1 cellular context compared by ENCODE assay signal in genomic region chr16:72434159-72434558, GRCh38.
TF ChIP-seq lines count a peak whose summit lies in the region.

No MANE protein-coding gene starts in this region.

TF ChIP-seq in H1, 55 proteins besides CTCF, POLR2A, EP300 and RAD21 (continued from another document):
- TF ChIP-seq PHF8 (conservative IDR thresholded peaks at IDR 0.05; ENCODE audit: low read depth, low read length) (no peak), MAX (IDR thresholded peaks at IDR 0.05) (no peak), YY1 (IDR thresholded peaks at IDR 0.05; ENCODE audit: low read depth, low read length) (no peak)
